In genomic region chr5:111017731-111018130, GRCh38 we compare ENCODE assay signal across 30 cellular contexts. TPM values are rescaled to one million over a fixed set of nuclear protein-coding genes. Genes with fewer than 3 reads are reported as not detected.
"Had no signal": no experiment of that assay in that cellular context is flagged by ENCODE, and none has a peak within 500 bp of the region (broad histone marks: within the 10 kb centered on the region; RNA-seq: fewer than 3 reads in every experiment).

No MANE protein-coding gene starts in this region.

- H3K36me3 Mint-ChIP-seq: activated CD4-positive, alpha-beta memory T cell treated with anti-CD3 and anti-CD28 coated beads for 36 hours; activated naive CD4-positive, alpha-beta T cell treated with anti-CD3 and anti-CD28 coated beads, Interleukin-2, amount 10 ng/mL, durations not matched to agents 7 days and 5 days; activated naive CD8-positive, alpha-beta T cell treated with anti-CD3 and anti-CD28 coated beads, Interleukin-2, amount 10 ng/mL, durations not matched to agents 7 days and 5 days; immature natural killer cell; naive thymus-derived CD8-positive, alpha-beta T cell; stimulated activated naive B cell treated with anti-CD40 and anti-IgM and Interleukin-4, amounts not matched to agents 10 μg/mL and 1 μg/mL and 100 μg/mL, for 72 hours had no signal

- H3K27ac Mint-ChIP-seq: activated CD4-positive, alpha-beta memory T cell treated with anti-CD3 and anti-CD28 coated beads for 36 hours; activated CD4-positive, alpha-beta T cell treated with anti-CD3 and anti-CD28 coated beads, Interleukin-2, amount 10 ng/mL, durations not matched to agents 24 days and 14 days; activated naive CD4-positive, alpha-beta T cell treated with anti-CD3 and anti-CD28 coated beads, Interleukin-2, amount 10 ng/mL, durations not matched to agents 7 days and 5 days; activated naive CD8-positive, alpha-beta T cell treated with anti-CD3 and anti-CD28 coated beads, Interleukin-2, amount 10 ng/mL, durations not matched to agents 7 days and 5 days; activated T-helper 1 cell treated with anti-CD3 and anti-CD28 coated beads, Interleukin-12 subunit alpha, Interleukin-12 subunit beta, Interleukin-2, Interleukin-4 antibody, amounts not matched to agents 30 ng/mL and 10 ng/mL and 1 ng/mL, durations not matched to agents 14 hours and 24 hours and 36 hours; effector memory CD8-positive, alpha-beta T cell; immature natural killer cell; naive thymus-derived CD8-positive, alpha-beta T cell; stimulated activated naive B cell treated with anti-CD40 and anti-IgM and Interleukin-4, amounts not matched to agents 10 μg/mL and 1 μg/mL and 100 μg/mL, for 72 hours had no signal

- H3K27me3 Mint-ChIP-seq: activated naive CD4-positive, alpha-beta T cell treated with anti-CD3 and anti-CD28 coated beads, Interleukin-2, amount 10 ng/mL, durations not matched to agents 7 days and 5 days had no signal

- H2AFZ ChIP-seq: parathyroid adenoma had no signal

- H3K4me1 ChIP-seq: gastrocnemius medialis, parathyroid adenoma, psoas muscle, sigmoid colon, tibial nerve had no signal

- H3K4me1 Mint-ChIP-seq: activated CD4-positive, alpha-beta T cell treated with anti-CD3 and anti-CD28 coated beads, Interleukin-2, amount 10 ng/mL, durations not matched to agents 24 days and 14 days; activated naive CD4-positive, alpha-beta T cell treated with anti-CD3 and anti-CD28 coated beads, Interleukin-2, amount 10 ng/mL, durations not matched to agents 7 days and 5 days; activated naive CD8-positive, alpha-beta T cell treated with anti-CD3 and anti-CD28 coated beads, Interleukin-2, amount 10 ng/mL, durations not matched to agents 7 days and 5 days; immature natural killer cell; naive thymus-derived CD8-positive, alpha-beta T cell; neural crest cell; stimulated activated naive B cell treated with anti-CD40 and anti-IgM and Interleukin-4, amounts not matched to agents 10 μg/mL and 1 μg/mL and 100 μg/mL, for 72 hours had no signal

- ATAC-seq: effector memory CD8-positive, alpha-beta T cell; gastrocnemius medialis; left colon; naive thymus-derived CD8-positive, alpha-beta T cell; psoas muscle; stimulated activated naive B cell treated with anti-CD40 and anti-IgM and Interleukin-4, amounts not matched to agents 10 μg/mL and 1 μg/mL and 100 μg/mL, for 72 hours had no signal

- FAIRE-seq: kidney had no signal

- H3K4me3 Mint-ChIP-seq: activated CD4-positive, alpha-beta memory T cell treated with anti-CD3 and anti-CD28 coated beads for 36 hours; activated CD4-positive, alpha-beta T cell treated with anti-CD3 and anti-CD28 coated beads, Interleukin-2, amount 10 ng/mL, durations not matched to agents 24 days and 14 days; activated naive CD4-positive, alpha-beta T cell treated with anti-CD3 and anti-CD28 coated beads, Interleukin-2, amount 10 ng/mL, durations not matched to agents 7 days and 5 days; activated naive CD8-positive, alpha-beta T cell treated with anti-CD3 and anti-CD28 coated beads, Interleukin-2, amount 10 ng/mL, durations not matched to agents 7 days and 5 days; activated T-helper 1 cell treated with anti-CD3 and anti-CD28 coated beads, Interleukin-12 subunit alpha, Interleukin-12 subunit beta, Interleukin-2, Interleukin-4 antibody, amounts not matched to agents 30 ng/mL and 10 ng/mL and 1 ng/mL, durations not matched to agents 14 hours and 24 hours and 36 hours; effector memory CD8-positive, alpha-beta T cell; immature natural killer cell; naive thymus-derived CD8-positive, alpha-beta T cell; neural crest cell; stimulated activated naive B cell treated with anti-CD40 and anti-IgM and Interleukin-4, amounts not matched to agents 10 μg/mL and 1 μg/mL and 100 μg/mL, for 72 hours had no signal

- H3K9ac ChIP-seq: parathyroid adenoma had no signal

- H3K79me2 ChIP-seq: parathyroid adenoma had no signal

- H3K9me3 ChIP-seq: gastrocnemius medialis, psoas muscle, sigmoid colon, tibial nerve had no signal

- H3K36me3 ChIP-seq: cardiac muscle cell, gastrocnemius medialis, sigmoid colon, tibial nerve had no signal

- H3K27me3 ChIP-seq: cardiac muscle cell, gastrocnemius medialis, sigmoid colon, tibial nerve had no signal

- H3K27ac ChIP-seq: cardiac muscle cell, gastrocnemius medialis, parathyroid adenoma, psoas muscle, sigmoid colon, tibial nerve had no signal

- DNase-seq: activated CD4-positive, alpha-beta memory T cell treated with anti-CD3 and anti-CD28 coated beads for 36 hours; activated CD4-positive, alpha-beta T cell treated with anti-CD3 and anti-CD28 coated beads, Interleukin-2, amount 10 ng/mL, durations not matched to agents 24 days and 14 days; activated CD4-positive, CD25-positive, alpha-beta regulatory T cell treated with anti-CD3 and anti-CD28 coated beads, Interleukin-2, amount 50 U/mL, for 72 hours; activated CD8-positive, alpha-beta memory T cell treated with anti-CD3 and anti-CD28 coated beads, Interleukin-2, amount 50 U/mL, for 4 hours; activated effector memory CD4-positive, alpha-beta T cell treated with anti-CD3 and anti-CD28 coated beads, Interleukin-2, amount 50 U/mL, for 16 hours; activated naive CD4-positive, alpha-beta T cell treated with anti-CD3 and anti-CD28 coated beads, Interleukin-2, amount 10 ng/mL, durations not matched to agents 7 days and 5 days; activated naive CD8-positive, alpha-beta T cell treated with anti-CD3 and anti-CD28 coated beads, Interleukin-2, amount 10 ng/mL, durations not matched to agents 7 days and 5 days; activated T-cell treated with anti-CD3 and anti-CD28 coated beads, Interleukin-2, amount 50 U/mL, for 1 hour; amygdala; cortex of kidney; effector memory CD8-positive, alpha-beta T cell; gastrocnemius medialis; hippocampal formation; immature natural killer cell; kidney; left colon; naive thymus-derived CD8-positive, alpha-beta T cell; nucleus accumbens; psoas muscle; sigmoid colon; stimulated activated CD4-positive, alpha-beta T cell treated with anti-CD3 and anti-CD28 coated beads, Interleukin-15, amount 100 ng/mL, for 24 hours; stimulated activated CD4-positive, alpha-beta T cell treated with anti-CD3 and anti-CD28 coated beads, Interleukin-2, amount 100 ng/mL, for 24 hours; stimulated activated naive B cell treated with anti-CD40 and anti-IgM and Interleukin-4, amounts not matched to agents 10 μg/mL and 1 μg/mL and 100 μg/mL, for 72 hours; T-helper 2 cell had no signal

- H3K4me3 ChIP-seq: cardiac muscle cell, gastrocnemius medialis, psoas muscle, sigmoid colon, tibial nerve had no signal

- H3K9me3 Mint-ChIP-seq: activated CD4-positive, alpha-beta memory T cell treated with anti-CD3 and anti-CD28 coated beads for 36 hours; activated CD4-positive, alpha-beta T cell treated with anti-CD3 and anti-CD28 coated beads, Interleukin-2, amount 10 ng/mL, durations not matched to agents 24 days and 14 days; activated naive CD4-positive, alpha-beta T cell treated with anti-CD3 and anti-CD28 coated beads, Interleukin-2, amount 10 ng/mL, durations not matched to agents 7 days and 5 days; activated naive CD8-positive, alpha-beta T cell treated with anti-CD3 and anti-CD28 coated beads, Interleukin-2, amount 10 ng/mL, durations not matched to agents 7 days and 5 days; activated T-helper 1 cell treated with anti-CD3 and anti-CD28 coated beads, Interleukin-12 subunit alpha, Interleukin-12 subunit beta, Interleukin-2, Interleukin-4 antibody, amounts not matched to agents 30 ng/mL and 10 ng/mL and 1 ng/mL, durations not matched to agents 14 hours and 24 hours and 36 hours; effector memory CD8-positive, alpha-beta T cell; naive thymus-derived CD8-positive, alpha-beta T cell; neural crest cell; stimulated activated naive B cell treated with anti-CD40 and anti-IgM and Interleukin-4, amounts not matched to agents 10 μg/mL and 1 μg/mL and 100 μg/mL, for 72 hours had no signal

RNA-seq across cellular contexts. Expression of gene TSLP, which starts 53.8 kb away (rescaled TPM):
- total RNA-seq: cerebellum, neural crest cell had no signal
- polyA plus RNA-seq: immature natural killer cell had no signal
